18 cellular contexts compared by ENCODE assay signal in genomic region chr4:80187677-80188076, GRCh38. TPM values are rescaled to one million over a fixed set of nuclear protein-coding genes. Genes with fewer than 3 reads are reported as not detected.
"Had no signal": no experiment of that assay in that cellular context is flagged by ENCODE, and none has a peak within 500 bp of the region (broad histone marks: within the 10 kb centered on the region; RNA-seq: fewer than 3 reads in every experiment).

No MANE protein-coding gene starts in this region.

- H3K79me2 ChIP-seq: hepatocyte had no signal

- H3K4me2 ChIP-seq: hepatocyte had no signal

- ATAC-seq: activated CD8-positive, alpha-beta T cell treated with anti-CD3 and anti-CD28 coated beads for 36 hours; left cardiac atrium; psoas muscle; right cardiac atrium; stimulated activated naive CD8-positive, alpha-beta T cell treated with anti-CD3 and anti-CD28 coated beads, Interleukin-15, amount 100 ng/mL, for 72 hours; WTC11 had no signal

- H2AFZ ChIP-seq: hepatocyte had no signal

- H3K36me3 ChIP-seq: thoracic aorta, upper lobe of left lung had no signal

- DNase-seq: activated CD4-positive, alpha-beta T cell treated with anti-CD3 and anti-CD28 coated beads for 4 hours; activated CD8-positive, alpha-beta T cell treated with anti-CD3 and anti-CD28 coated beads for 36 hours; activated naive CD4-positive, alpha-beta T cell treated with Interleukin-2 at 50 U/mL for 16 hours; activated T-cell treated with anti-CD3 and anti-CD28 coated beads, Interleukin-2, amount 50 U/mL, for 24 hours; cerebellar nuclear complex; effector CD8-positive, alpha-beta T cell; left cardiac atrium; psoas muscle; right cardiac atrium; stimulated activated CD4-positive, alpha-beta T cell treated with anti-CD3 and anti-CD28 coated beads, Interleukin-2, amount 100 ng/mL, for 48 hours; stimulated activated naive CD8-positive, alpha-beta T cell treated with anti-CD3 and anti-CD28 coated beads, Interleukin-15, amount 100 ng/mL, for 72 hours; upper lobe of left lung had no signal

- H3K9me3 Mint-ChIP-seq: activated CD8-positive, alpha-beta T cell treated with anti-CD3 and anti-CD28 coated beads for 36 hours; activated T-cell treated with anti-CD3 and anti-CD28 coated beads, Interleukin-2, amount 50 U/mL, for 24 hours; activated T-helper 2 cell treated with anti-CD3 and anti-CD28 coated beads, Interferon-gamma antibody, Interleukin-2, Interleukin-4, amounts not matched to agents 10 μg/mL and 5 μg/mL and 100 μg/mL, durations not matched to agents 14 hours and 24 hours and 36 hours; stimulated activated naive CD8-positive, alpha-beta T cell treated with anti-CD3 and anti-CD28 coated beads, Interleukin-15, amount 100 ng/mL, for 72 hours; T-helper 2 cell treated with Interferon-gamma antibody and Interleukin-4, amounts not matched to agents 5 μg/mL and 100 μg/mL, for 36 hours; WTC11 had no signal

- H3K9me3 ChIP-seq: esophagus muscularis mucosa, psoas muscle, thoracic aorta, upper lobe of left lung had no signal

- H3K4me3 ChIP-seq: esophagus muscularis mucosa, hepatocyte, psoas muscle, thoracic aorta, upper lobe of left lung had no signal

- H3K27ac ChIP-seq: esophagus muscularis mucosa, hepatocyte, psoas muscle, thoracic aorta, upper lobe of left lung had no signal

- H3K27me3 ChIP-seq: esophagus muscularis mucosa had no signal

- H3K27ac Mint-ChIP-seq: activated CD8-positive, alpha-beta T cell treated with anti-CD3 and anti-CD28 coated beads for 36 hours; activated T-cell treated with anti-CD3 and anti-CD28 coated beads, Interleukin-2, amount 50 U/mL, for 24 hours; activated T-helper 2 cell treated with anti-CD3 and anti-CD28 coated beads, Interferon-gamma antibody, Interleukin-2, Interleukin-4, amounts not matched to agents 10 μg/mL and 5 μg/mL and 100 μg/mL, durations not matched to agents 14 hours and 24 hours and 36 hours; stimulated activated naive CD8-positive, alpha-beta T cell treated with anti-CD3 and anti-CD28 coated beads, Interleukin-15, amount 100 ng/mL, for 72 hours; T-helper 2 cell treated with Interferon-gamma antibody and Interleukin-4, amounts not matched to agents 5 μg/mL and 100 μg/mL, for 36 hours; WTC11 had no signal

- H3K4me3 Mint-ChIP-seq: activated CD8-positive, alpha-beta T cell treated with anti-CD3 and anti-CD28 coated beads for 36 hours; activated T-cell treated with anti-CD3 and anti-CD28 coated beads, Interleukin-2, amount 50 U/mL, for 24 hours; stimulated activated naive CD8-positive, alpha-beta T cell treated with anti-CD3 and anti-CD28 coated beads, Interleukin-15, amount 100 ng/mL, for 72 hours; T-helper 2 cell treated with Interferon-gamma antibody and Interleukin-4, amounts not matched to agents 5 μg/mL and 100 μg/mL, for 36 hours; WTC11 had no signal

RNA-seq across cellular contexts. Expression of gene PRDM8, which starts 9.6 kb away (rescaled TPM):
- total RNA-seq: WTC11 had no signal
